Comparison of ENCODE assay signal across 1 cellular context in the genomic region with DNA sequence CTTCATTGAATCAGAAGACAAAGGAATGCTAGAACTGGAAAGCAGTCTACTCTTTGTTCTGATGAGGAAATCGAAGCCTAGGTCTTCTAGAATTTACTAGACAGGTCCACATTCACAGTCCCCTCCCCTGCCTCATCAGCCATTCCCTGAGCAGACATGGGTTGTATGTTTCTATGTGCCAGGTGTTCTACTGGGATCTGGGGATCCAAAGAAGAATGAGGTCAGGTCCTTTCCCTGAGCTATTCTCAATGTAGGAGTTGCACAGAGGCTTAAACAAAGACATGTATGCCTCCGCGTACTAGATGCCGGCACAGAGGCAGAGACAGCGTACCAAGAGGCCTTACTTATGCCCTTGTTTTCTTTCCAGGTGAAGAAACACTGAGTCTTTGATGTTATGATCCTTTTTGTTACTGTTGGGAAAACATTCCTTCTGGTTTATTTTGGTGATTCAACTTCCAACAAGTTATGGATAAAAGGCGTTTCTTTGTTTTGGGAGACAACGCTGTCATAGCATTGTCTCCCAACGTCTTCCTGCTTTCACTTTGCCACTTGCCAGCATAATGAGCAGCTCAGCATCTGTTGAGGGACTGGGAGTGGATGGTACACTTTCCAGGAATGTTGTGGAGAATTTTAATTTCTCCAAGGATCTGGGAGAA.
TF ChIP-seq lines count a peak whose summit lies in the region.

No MANE protein-coding gene starts in this region.

TF ChIP-seq in GM23338, 12 proteins besides CTCF, POLR2A, EP300 and RAD21 (continued from another document):
- TF ChIP-seq ZNF462 (CRISPR knock-in tag; IDR thresholded peaks at IDR 0.05) (no peak), EZH2phosphoT487 (IDR thresholded peaks at IDR 0.05; ENCODE audit: unreplicated experiment) (no peak), EZH2 (IDR thresholded peaks at IDR 0.05; ENCODE audit: low read depth, unreplicated experiment) (no peak)
